In genomic region chr10:13349776-13350274, GRCh38 we compare ENCODE assay signal across 8 cellular contexts. TPM values are rescaled to one million over a fixed set of nuclear protein-coding genes. Genes with fewer than 3 reads are reported as not detected.
A peak's percentile ranks its signal among the peaks of the same experiment; 100 is the strongest.
DNase-seq lines count a peak whose midpoint lies in the region; ATAC-seq and TF ChIP-seq lines count a peak whose summit lies in the region.

No MANE protein-coding gene starts in this region.

- no TSS peak for BruUV-seq in Panc1 (replicated peaks; lab: Mats Ljungman, UMichigan)

- peaks cover 3% of the 10 kb centered on the region; the same call in 1 of the 2 replicates for H3K4me1 ChIP-seq in Panc1 (ENCODE audit: control insufficient read depth, insufficient read depth, low read length)
- H3K4me1 ChIP-seq in body of pancreas = peaks cover 22% of the 10 kb centered on the region
- H3K4me1 ChIP-seq in iPS-20b (ENCODE audit: insufficient read depth, low read length) = peaks cover 38% of the 10 kb centered on the region

- ATAC-seq in Panc1 = no peak
- ATAC-seq in body of pancreas = no peak

- no peaks in the 10 kb centered on the region for H3K9me3 ChIP-seq in Panc1 (ENCODE audit: control insufficient read depth, insufficient read depth, low read depth, low read length)
- H3K9me3 ChIP-seq in body of pancreas = no peaks in the 10 kb centered on the region
- no peaks in the 10 kb centered on the region for H3K9me3 ChIP-seq in iPS-20b (ENCODE audit: insufficient read depth, low read depth, low read length)

- in situ Hi-C loops in Panc1 (cut with HindIII; ENCODE audit: low pct_unique_long_range_greater_than_20kb, low sequenced_read_pairs) = no loop called here

- POLR2A ChIA-PET in Panc1 (lab: Charles Lee) = no interaction called here

- peaks cover 7% of the 10 kb centered on the region for H3K36me3 ChIP-seq in Panc1 (ENCODE audit: control insufficient read depth, insufficient read depth, low read length)
- no peaks in the 10 kb centered on the region for H3K36me3 ChIP-seq in body of pancreas (replicated peaks in 1 of 2; ENCODE audit: insufficient read depth in 1 of 2, low read depth in 2 of 2)
- peaks cover 7% of the 10 kb centered on the region; the same call in 1 of the 2 replicates for H3K36me3 ChIP-seq in iPS-20b (ENCODE audit: insufficient read depth, low read depth, low read length)

- H3K27me3 ChIP-seq in Panc1 (ENCODE audit: control insufficient read depth, insufficient read depth, low read length) = no peaks in the 10 kb centered on the region
- H3K27me3 ChIP-seq in body of pancreas = no peaks in the 10 kb centered on the region
- H3K27me3 ChIP-seq in iPS-20b (ENCODE audit: insufficient read depth, low read length) = peaks cover 15% of the 10 kb centered on the region

- peak overlapping the region; percentile 96 for H3K9ac ChIP-seq in iPS-20b (ENCODE audit: low read depth, low read length)

- H3K4me3 ChIP-seq in Panc1 (ENCODE audit: low read depth in 2 of 2, low read length in 2 of 2) = peak overlapping the region; percentile 73 to 85; a peak in 3 of 4 replicates
- H3K4me3 ChIP-seq in body of pancreas = peak overlapping the region; percentile 9 to 74
- peak overlapping the region; percentile 80 for H3K4me3 ChIP-seq in iPS-20b (ENCODE audit: low read length)
- peak overlapping the region; percentile 61 to 93 (median 72) for H3K4me3 ChIP-seq in skin epidermis

- H3K27ac ChIP-seq in Panc1 (ENCODE audit: low read length) (no peak overlapping the region), body of pancreas (peak overlapping the region in 3 of 4 donors; percentile 85 to 98 (median 97)), iPS-20b (ENCODE audit: low read length) (peak overlapping the region; percentile 98), skin epidermis (peak overlapping the region in 12 of 21 experiments; percentile 5 to 99 (median 92))

- CTCF ChIA-PET in Panc1 (lab: Charles Lee) = no interaction called here

- WGBS in body of pancreas, 2 donors = 3 to 4% methylated on average over 9 to 18 of the region's 18 CpGs

- TF ChIP-seq POLR2A in GM19099 (IDR thresholded peaks at IDR 0.05; ENCODE audit: extremely low read depth, insufficient read length, low read depth) (peak; percentile 17), body of pancreas (IDR thresholded peaks at IDR 0.05) (peak in 2 of 3 donors; percentile 20 to 33)

- intact Hi-C loops in Panc1 (cut with micrococcal nuclease; ENCODE audit: unreplicated experiment) = no loop called here
- intact Hi-C loops in body of pancreas (cut with DNase I) = no loop called here

- DNase-seq in Panc1 (ENCODE audit: low read depth, low spot score) (no peak), body of pancreas (peak; percentile 44 to 63 (median 53)), NCI-H345 treated with DMSO at 0.1 percent for 48 hours (lab: John Stamatoyannopoulos, UW; ENCODE audit: unreplicated experiment) (no peak), NCI-H446 treated with DMSO at 0.1 percent for 48 hours (lab: John Stamatoyannopoulos, UW) (no peak), DMS 273 treated with DMSO at 0.1 percent for 48 hours (lab: John Stamatoyannopoulos, UW) (no peak)

- no peak for TF ChIP-seq CTCF in Panc1 (IDR thresholded peaks at IDR 0.05)
- no peak for TF ChIP-seq CTCF in body of pancreas (IDR thresholded peaks at IDR 0.05)

RNA-seq across cellular contexts. Expression of gene SEPHS1, which starts 1.7 kb away (rescaled TPM):
- total RNA-seq in Panc1 (2021; ENCODE audit: unreplicated experiment) = 47.1 TPM
- 27.0 TPM for polyA plus RNA-seq in Panc1 (2012; ENCODE audit: insufficient read length)
- total RNA-seq in body of pancreas = 10 to 100 TPM; 17.6 to 21.8 TPM

RNA-seq across cellular contexts. Expression of gene PHYH, which starts 50.0 kb away (rescaled TPM):
- total RNA-seq in Panc1 (2021; ENCODE audit: unreplicated experiment) (41.3 TPM), body of pancreas (10 to 100 TPM; 22.1 to 23.4 TPM)
- polyA plus RNA-seq in Panc1 (2012; ENCODE audit: insufficient read length) = 33.7 TPM

Comparison
In these comparisons a context has a peak if more than half of its experiments do, and no peak if none do; other contexts are left out.
1. DNase-seq: peak in body of pancreas (4 of 4); none in Panc1 (single experiment), NCI-H345 treated with DMSO at 0.1 percent for 48 hours (single experiment), NCI-H446 treated with DMSO at 0.1 percent for 48 hours (single experiment) and DMS 273 treated with DMSO at 0.1 percent for 48 hours (single experiment).
2. Peak in every context shown above with its lines, with median percentiles within 50 percentile points of each other: H3K4me3 ChIP-seq.